In genomic region chr14:77554816-77555599, GRCh38 we compare ENCODE assay signal across 15 cellular contexts. TPM values are rescaled to one million over a fixed set of nuclear protein-coding genes. Genes with fewer than 3 reads are reported as not detected.
DNase-seq lines count a peak whose midpoint lies in the region; ATAC-seq and TF ChIP-seq lines count a peak whose summit lies in the region.
"Had no signal": no experiment of that assay in that cellular context is flagged by ENCODE, and none has a peak within 500 bp of the region (broad histone marks: within the 10 kb centered on the region; RNA-seq: fewer than 3 reads in every experiment).

No MANE protein-coding gene starts in this region.

- no peaks in the 10 kb centered on the region for H3K27me3 Mint-ChIP-seq in activated B cell treated with CpG ODN at 0.5 μM for 24 hours
- H3K27me3 Mint-ChIP-seq: memory B cell had no signal

- peak; percentile 17 for ATAC-seq in GM21529 (IDR thresholded peaks at IDR 0.05; ENCODE audit: unreplicated experiment)
- no peak for ATAC-seq in activated B cell treated with CpG ODN at 0.5 μM for 24 hours (ENCODE audit: low read depth)

- peaks cover 4% of the 10 kb centered on the region for H3K36me3 ChIP-seq in H7 (replicated peaks; ENCODE audit: control insufficient read depth, insufficient read depth, low read length)

- DNase-seq in Ammon's horn (ENCODE audit: low spot score): peak; percentile 66
- DNase-seq in activated B cell treated with CpG ODN at 0.5 μM for 24 hours: no peak
- no peak for DNase-seq in H7
- no peak for DNase-seq in effector CD8-positive, alpha-beta T cell (lab: John Stamatoyannopoulos, UW)
- DNase-seq in foreskin melanocyte: no peak
- DNase-seq in GM20000 (ENCODE audit: low spot score): no peak
- DNase-seq: KG1, NCI-H526, stomach had no signal

- H3K27me3 ChIP-seq in layer of hippocampus (ENCODE audit: control insufficient read depth, insufficient read depth, low read length) (no peaks in the 10 kb centered on the region), H7 (ENCODE audit: control insufficient read depth, insufficient read depth, low read length) (no peaks in the 10 kb centered on the region)
- H3K27me3 ChIP-seq: stomach had no signal

- TF ChIP-seq CTCF in activated B cell treated with CpG ODN at 0.5 μM for 24 hours (IDR thresholded peaks at IDR 0.05) (no peak), GM20000 (IDR thresholded peaks at IDR 0.05; ENCODE audit: extremely low read depth, missing control alignments) (no peak)

- CTCF ChIA-PET in activated B cell treated with CpG ODN at 0.5 μM for 24 hours (lab: Charles Lee): no interaction called here

- H3K4me1 Mint-ChIP-seq in activated B cell treated with CpG ODN at 0.5 μM for 24 hours: no peaks in the 10 kb centered on the region

- no peak overlapping the region for H3K4me3 ChIP-seq in H7 (ENCODE audit: insufficient read depth, low read depth, low read length)
- H3K4me3 ChIP-seq: smooth muscle cell, stomach had no signal

- H3K4me3 Mint-ChIP-seq in activated B cell treated with CpG ODN at 0.5 μM for 24 hours: no peak overlapping the region
- H3K4me3 Mint-ChIP-seq: memory B cell had no signal

- peaks cover 72% of the 10 kb centered on the region for H3K36me3 Mint-ChIP-seq in activated B cell treated with CpG ODN at 0.5 μM for 24 hours (ENCODE audit: low read depth)

- H3K27ac Mint-ChIP-seq in activated B cell treated with CpG ODN at 0.5 μM for 24 hours: peak overlapping the region; percentile 31
- H3K27ac Mint-ChIP-seq: memory B cell had no signal

- H3K9me3 Mint-ChIP-seq in activated B cell treated with CpG ODN at 0.5 μM for 24 hours: no peaks in the 10 kb centered on the region
- H3K9me3 Mint-ChIP-seq: memory B cell had no signal

- H3K27ac ChIP-seq in layer of hippocampus (ENCODE audit: low read depth, low read length): peak overlapping the region; percentile 92
- H3K27ac ChIP-seq: VCaP had no signal

- POLR2A ChIA-PET in activated B cell treated with CpG ODN at 0.5 μM for 24 hours (lab: Charles Lee): no interaction called here

- intact Hi-C loops in activated B cell treated with CpG ODN at 0.5 μM for 24 hours (cut with micrococcal nuclease): loop anchor here (5.0 kb wide), 1 partner anchor 62 kb away; the partner anchor contains the start of gene SPTLC2

RNA-seq across cellular contexts. Expression of gene ISM2, which starts 56.4 kb away (rescaled TPM):
- total RNA-seq in activated B cell treated with CpG ODN at 0.5 μM for 24 hours: 0.07 TPM in 1 of 2 replicates, not detected in the other
- 1.1 and 2.1 TPM in 2 replicates for total RNA-seq in H7 (2014; rRNA removed; shearing (Covaris generic))
- total RNA-seq: fibroblast of lung had no signal
